Comparison of ENCODE assay signal across 8 cellular contexts in genomic region chr4:39976141-39976944, GRCh38. TPM values are rescaled to one million over a fixed set of nuclear protein-coding genes. Genes with fewer than 3 reads are reported as not detected.
A peak's percentile ranks its signal among the peaks of the same experiment; 100 is the strongest.
DNase-seq lines count a peak whose midpoint lies in the region; ATAC-seq and TF ChIP-seq lines count a peak whose summit lies in the region.

No MANE protein-coding gene starts in this region.

- peak; percentile 61 to 81 (median 67) for DNase-seq in CD4-positive, CD25-positive, alpha-beta regulatory T cell
- DNase-seq in KBM-7 (peak; percentile 90), PC-3 (peak; percentile 68), activated T-helper 1 cell treated with Interleukin-2 at 50 U/mL for 16 hours (ENCODE audit: low read depth) (peak; percentile 41), esophagus squamous epithelium (lab: John Stamatoyannopoulos, UW) (no peak)
- DNase-seq in stimulated activated CD8-positive, alpha-beta memory T cell treated with anti-CD3 and anti-CD28 coated beads, Interleukin-4, amount 100 ng/mL, for 48 hours: peak; percentile 75

- no TSS peak for BruUV-seq in PC-3 (replicated peaks; lab: Mats Ljungman, UMichigan)

- no peak for TF ChIP-seq POLR2A in esophagus squamous epithelium (IDR thresholded peaks at IDR 0.05)

- peak overlapping the region; percentile 98 for H3K9ac ChIP-seq in PC-3 (ENCODE audit: low read length)
- peak overlapping the region; percentile 78 for H3K9ac ChIP-seq in muscle layer of colon (ENCODE audit: low read length)

- in situ Hi-C loops in KBM-7 (cut with MboI; ENCODE audit: low pct_unique_long_range_greater_than_20kb, low sequenced_read_pairs): no loop called here

- POLR2A ChIA-PET in PC-3 (lab: Charles Lee; ENCODE audit: unreplicated experiment): no interaction called here

- no peaks in the 10 kb centered on the region for H3K9me2 ChIP-seq in PC-3 (replicated peaks; ENCODE audit: low read length)

- H3K4me3 ChIP-seq in CD4-positive, CD25-positive, alpha-beta regulatory T cell (ENCODE audit: low read depth, low read length): peak overlapping the region; percentile 82
- H3K4me3 ChIP-seq in PC-3 (ENCODE audit: low read length) (peak overlapping the region; percentile 96), esophagus squamous epithelium (peak overlapping the region; percentile 79 to 99 (median 98)), muscle layer of colon (ENCODE audit: low read depth in 1 of 2, low read length in 2 of 2) (peak overlapping the region; percentile 71 to 96)

- CTCF ChIA-PET in PC-3 (lab: Charles Lee): no interaction called here

- H3K79me2 ChIP-seq in PC-3 (ENCODE audit: low read length): peaks cover 58% of the 10 kb centered on the region

- H3K4me1 Mint-ChIP-seq in CD4-positive, CD25-positive, alpha-beta regulatory T cell: peaks cover 12 to 43% (median 26%) of the 10 kb centered on the region in 4 donors

- 0 out of 2 replicates have a peak, but pooled peaks cover 8% of the 10 kb centered on the region for H4K20me1 ChIP-seq in PC-3 (ENCODE audit: low read length)

- 0 to 2% methylated on average over 6 to 21 of the region's 41 CpGs for whole genome bisulfite sequencing in esophagus squamous epithelium, 2 donors

- H3K27ac Mint-ChIP-seq in CD4-positive, CD25-positive, alpha-beta regulatory T cell: peak overlapping the region; percentile 7 to 94 (median 70)

- no peaks in the 10 kb centered on the region for H3K9me3 ChIP-seq in CD4-positive, CD25-positive, alpha-beta regulatory T cell (ENCODE audit: control insufficient read depth in 2 of 2, low read length in 2 of 2)
- H3K9me3 ChIP-seq in PC-3 (ENCODE audit: low read length) (no peaks in the 10 kb centered on the region), esophagus squamous epithelium (no peaks in the 10 kb centered on the region), muscle layer of colon (ENCODE audit: low read length) (no peaks in the 10 kb centered on the region)

- H3K36me3 ChIP-seq in CD4-positive, CD25-positive, alpha-beta regulatory T cell (ENCODE audit: control insufficient read depth, insufficient read depth, low read length): peaks cover 18% of the 10 kb centered on the region
- H3K36me3 ChIP-seq in PC-3 (ENCODE audit: low read depth, low read length) (peaks cover 22% of the 10 kb centered on the region; the same call in 1 of the 2 replicates), esophagus squamous epithelium (peaks cover 0 to 45% (median 8%) of the 10 kb centered on the region in 3 donors), muscle layer of colon (ENCODE audit: insufficient read depth, low read length) (peaks cover 4% of the 10 kb centered on the region)

- no peaks in the 10 kb centered on the region for H3K27me3 Mint-ChIP-seq in CD4-positive, CD25-positive, alpha-beta regulatory T cell

- H2AFZ ChIP-seq in PC-3 (ENCODE audit: low read length): peak overlapping the region; percentile 72

- H3K4me3 Mint-ChIP-seq in CD4-positive, CD25-positive, alpha-beta regulatory T cell: peak overlapping the region; percentile 80 to 98 (median 90)

- H3K27me3 ChIP-seq in CD4-positive, CD25-positive, alpha-beta regulatory T cell (ENCODE audit: control insufficient read depth, insufficient read depth, low read length): no peaks in the 10 kb centered on the region
- H3K27me3 ChIP-seq in PC-3 (ENCODE audit: low read length) (no peaks in the 10 kb centered on the region), esophagus squamous epithelium (no peaks in the 10 kb centered on the region), muscle layer of colon (ENCODE audit: control insufficient read depth in 1 of 2, insufficient read depth in 2 of 2, low read length in 2 of 2) (no peaks in the 10 kb centered on the region)

- peaks cover 21% of the 10 kb centered on the region for H3K36me3 Mint-ChIP-seq in CD4-positive, CD25-positive, alpha-beta regulatory T cell

- peaks cover 30% of the 10 kb centered on the region for H3K4me1 ChIP-seq in CD4-positive, CD25-positive, alpha-beta regulatory T cell (ENCODE audit: control insufficient read depth, insufficient read depth, low read length, poor library complexity, severe bottlenecking)
- peaks cover 12% of the 10 kb centered on the region for H3K4me1 ChIP-seq in PC-3 (ENCODE audit: insufficient read depth, low read length)
- H3K4me1 ChIP-seq in esophagus squamous epithelium: peaks cover 0 to 61% (median 20%) of the 10 kb centered on the region in 3 donors
- H3K4me1 ChIP-seq in muscle layer of colon (ENCODE audit: insufficient read depth, low read length): peaks cover 10% of the 10 kb centered on the region

- TF ChIP-seq CTCF in PC-3 (conservative IDR thresholded peaks at IDR 0.05; ENCODE audit: low read depth, low read length) (peak; percentile 74), esophagus squamous epithelium (IDR thresholded peaks at IDR 0.05) (peak; percentile 62 to 90 (median 84))

- intact Hi-C loops in PC-3 (cut with micrococcal nuclease) (loop anchor here (5.0 to 10.0 kb wide), 3 partner anchors 81 to 512 kb away; partner anchors contain the start of genes N4BP2 and UBE2K), esophagus squamous epithelium (cut with DNase I) (loop anchor here (5.0 to 10.0 kb wide), 2 partner anchors 279 to 512 kb away; partner anchors contain the start of gene UBE2K)

- ATAC-seq in CD4-positive, CD25-positive, alpha-beta regulatory T cell (ENCODE audit: low read depth in 2 of 2): peak in 1 of 2 donors; percentile 21
- ATAC-seq in GM21528 (IDR thresholded peaks at IDR 0.05; ENCODE audit: low FRiP score, unreplicated experiment): peak; percentile 41
- ATAC-seq in PC-3: peak; percentile 53

- H3K4me2 ChIP-seq in PC-3 (ENCODE audit: low read length): peak overlapping the region; percentile 98

- peak overlapping the region; percentile 90 for H3K27ac ChIP-seq in CD4-positive, CD25-positive, alpha-beta regulatory T cell (ENCODE audit: insufficient read depth, low read length, poor library complexity, severe bottlenecking)
- H3K27ac ChIP-seq in PC-3 (ENCODE audit: low read length) (peak overlapping the region; percentile 34; the same call in 1 of the 2 replicates), esophagus squamous epithelium (peak overlapping the region; percentile 96 to 99 (median 98)), muscle layer of colon (ENCODE audit: low read depth, low read length) (peak overlapping the region; percentile 91)

- H3F3A ChIP-seq in PC-3 (ENCODE audit: low read length, unreplicated experiment): no peaks in the 10 kb centered on the region

- no peaks in the 10 kb centered on the region for H3K9me3 Mint-ChIP-seq in CD4-positive, CD25-positive, alpha-beta regulatory T cell

RNA-seq across cellular contexts. Expression of gene PDS5A, which starts 1.4 kb away (rescaled TPM):
- 111 TPM for total RNA-seq in CD4-positive, CD25-positive, alpha-beta regulatory T cell
- 10 to 100 TPM; 25.2 to 35.0 (median 32.2) TPM for polyA plus RNA-seq in CD4-positive, CD25-positive, alpha-beta regulatory T cell
- total RNA-seq in PC-3 (2014; rRNA removed) (39.9 and 49.8 TPM in 2 replicates), esophagus squamous epithelium (10 to 100 TPM; 49.1 to 70.2 (median 59.6) TPM)

Comparison
In these comparisons a context has a peak if more than half of its experiments do, and no peak if none do; other contexts are left out.
1. H3K27ac ChIP-seq: peak in every context shown above with its lines; median percentile 98 in esophagus squamous epithelium; 91 in muscle layer of colon; 90 in CD4-positive, CD25-positive, alpha-beta regulatory T cell; 34 in PC-3.